ENCODE assay signal across 19 cellular contexts in the genomic region with DNA sequence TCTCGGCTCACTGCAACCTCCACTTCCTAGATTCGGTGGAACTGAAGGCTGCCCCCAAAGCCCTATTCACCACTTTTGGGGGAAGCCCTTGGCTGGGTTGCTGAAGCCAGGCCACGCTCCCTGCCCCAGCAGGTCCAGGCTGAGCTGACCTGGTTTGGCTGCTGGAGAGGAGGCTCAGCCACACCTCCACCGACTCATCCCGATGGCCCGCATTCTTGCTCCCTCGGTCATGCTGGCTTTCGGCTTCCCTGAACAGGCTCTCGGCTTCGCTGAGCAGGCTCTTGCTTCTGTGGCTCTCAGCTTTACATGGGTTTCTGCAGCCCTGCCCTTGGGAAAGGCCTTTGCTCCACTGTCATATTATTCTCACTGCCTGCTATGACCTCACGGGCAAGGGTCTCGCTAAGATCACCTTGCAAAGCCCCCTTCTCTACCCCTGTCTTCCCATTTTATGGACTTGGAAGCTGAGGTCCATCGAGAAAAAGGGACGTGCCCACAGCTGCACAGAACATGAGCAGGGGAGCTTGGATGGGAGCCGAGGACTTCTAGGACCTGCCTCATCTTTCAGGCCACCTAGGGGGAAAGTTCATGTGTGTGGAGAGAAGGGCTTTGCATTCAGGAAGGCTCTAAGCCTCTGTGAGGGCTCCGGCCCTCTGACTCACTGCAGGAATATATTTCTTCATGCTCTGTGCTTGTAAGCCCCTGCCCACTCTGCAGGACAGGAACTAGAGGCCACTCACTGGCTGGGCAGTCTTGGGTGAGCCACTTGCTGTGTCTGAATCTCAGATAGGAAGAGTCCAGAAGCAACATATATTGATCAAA. TPM values are rescaled to one million over a fixed set of nuclear protein-coding genes. Genes with fewer than 3 reads are reported as not detected.
DNase-seq lines count a peak whose midpoint lies in the region; ATAC-seq, FAIRE-seq and TF ChIP-seq lines count a peak whose summit lies in the region.
"Had no signal": no experiment of that assay in that cellular context is flagged by ENCODE, and none has a peak within 500 bp of the region (broad histone marks: within the 10 kb centered on the region; RNA-seq: fewer than 3 reads in every experiment).

No MANE protein-coding gene starts in this region.

- H3K4me3 ChIP-seq in HepG2 (replicated peaks in 1 of 3; ENCODE audit: insufficient read depth in 1 of 3, low read depth in 2 of 3, low read length in 3 of 3) (0 out of 6 replicates have a peak overlapping the region, but pooled peaks of 1 of the 3 experiments have one; percentile 2), right lobe of liver (no peak overlapping the region), RWPE2 (ENCODE audit: severe bottlenecking) (no peak overlapping the region), body of pancreas (no peak overlapping the region)
- H3K4me3 ChIP-seq: Peyer's patch, sigmoid colon had no signal

- peak overlapping the region; percentile 30 for H3K4me2 ChIP-seq in HepG2 (ENCODE audit: low read depth, low read length)

- H4K20me1 ChIP-seq in HepG2 (ENCODE audit: insufficient read depth, low read length): no peaks in the 10 kb centered on the region

- CTCF ChIA-PET in HepG2 (lab: Yijun Ruan, JAX; ENCODE audit: low intra/inter-chr PET ratio, low total read pairs): no interaction called here

- TF ChIP-seq CTCF in HepG2 (CRISPR knock-in tag; IDR thresholded peaks at IDR 0.05) (no peak), right lobe of liver (IDR thresholded peaks at IDR 0.05) (no peak), RWPE2 (IDR thresholded peaks at IDR 0.05; ENCODE audit: poor library complexity, severe bottlenecking) (no peak), body of pancreas (IDR thresholded peaks at IDR 0.05) (no peak)

- in situ Hi-C loops in HepG2 (cut with HindIII; ENCODE audit: extremely low pct_ligation_motif_present, low pct_unique_long_range_greater_than_20kb): no loop called here

- H3K9me3 ChIP-seq in HepG2 (ENCODE audit: low read length): no peaks in the 10 kb centered on the region
- H3K9me3 ChIP-seq in right lobe of liver: no peaks in the 10 kb centered on the region
- no peaks in the 10 kb centered on the region for H3K9me3 ChIP-seq in RWPE2 (ENCODE audit: severe bottlenecking)
- H3K9me3 ChIP-seq in body of pancreas: no peaks in the 10 kb centered on the region
- H3K9me3 ChIP-seq: Peyer's patch, sigmoid colon had no signal

- WGBS in HepG2 (ENCODE audit: low lambda C conversion rate): 32% methylated on average over 16 of the region's 16 CpGs
- 51% methylated on average over 8 of the region's 16 CpGs for WGBS in right lobe of liver (ENCODE audit: insufficient coverage, low coverage, low lambda C conversion rate, missing lambda C conversion rate)
- WGBS in body of pancreas, 2 donors: 53 to 61% methylated on average over 15 to 16 of the region's 16 CpGs

- no peak overlapping the region for H3K27ac ChIP-seq in HepG2 (ENCODE audit: extremely low read length, insufficient read depth, low read length)
- no peak overlapping the region for H3K27ac ChIP-seq in right lobe of liver
- peak overlapping the region; percentile 45 for H3K27ac ChIP-seq in RWPE2 (ENCODE audit: poor library complexity, severe bottlenecking)
- no peak overlapping the region for H3K27ac ChIP-seq in body of pancreas
- H3K27ac ChIP-seq: 22Rv1, Peyer's patch, sigmoid colon had no signal

- H3K79me2 ChIP-seq in HepG2 (ENCODE audit: insufficient read depth, low read length): no peaks in the 10 kb centered on the region

- H3K4me1 ChIP-seq in HepG2 (ENCODE audit: insufficient read depth, low read length): peaks cover 10% of the 10 kb centered on the region
- H3K4me1 ChIP-seq in right lobe of liver: no peaks in the 10 kb centered on the region
- H3K4me1 ChIP-seq in RWPE2 (ENCODE audit: insufficient read depth, poor library complexity, severe bottlenecking): peaks cover 14% of the 10 kb centered on the region
- no peaks in the 10 kb centered on the region for H3K4me1 ChIP-seq in body of pancreas
- H3K4me1 ChIP-seq: Peyer's patch, sigmoid colon had no signal

- POLR2A ChIA-PET in HepG2 (lab: Yijun Ruan, JAX): interaction anchor here (0.7 to 0.8 kb wide), 2 partner anchors 12 to 18 kb away, joined by 3 read pairs; no protein-coding TSS in a partner anchor

- peak; percentile 33 for DNase-seq in HepG2 (ENCODE audit: low spot score)
- DNase-seq in right lobe of liver: no peak
- peak; percentile 99 for DNase-seq in RWPE2 (ENCODE audit: low spot score)
- peak; percentile 93 for DNase-seq in glomerular visceral epithelial cell (ENCODE audit: extremely low spot score)
- DNase-seq in NCI-H82 (lab: John Stamatoyannopoulos, UW): no peak
- no peak for DNase-seq in body of pancreas
- DNase-seq in cerebellar nuclear complex (lab: John Stamatoyannopoulos, UW): no peak
- DNase-seq: activated naive CD4-positive, alpha-beta T cell treated with anti-CD3 and anti-CD28 coated beads for 36 hours; central memory CD4-positive, alpha-beta T cell; DMS53; left cardiac atrium; MM.1S; NCI-H2171 treated with DMSO at 0.1 percent for 48 hours; Peyer's patch; sigmoid colon had no signal

- no peak for TF ChIP-seq RAD21 in HepG2 (CRISPR knock-in tag; IDR thresholded peaks at IDR 0.05)

- no peak overlapping the region for H2AFZ ChIP-seq in HepG2 (ENCODE audit: low read length)

- no peak overlapping the region for H3K9ac ChIP-seq in HepG2 (ENCODE audit: insufficient read depth, low read depth, low read length)

- ATAC-seq in HepG2: peak; percentile 73
- ATAC-seq in right lobe of liver: no peak
- peak; percentile 99 for ATAC-seq in RWPE2 (ENCODE audit: low read depth)
- ATAC-seq in body of pancreas: no peak
- no peak for ATAC-seq in GM18519 (IDR thresholded peaks at IDR 0.05; ENCODE audit: low FRiP score, unreplicated experiment)
- ATAC-seq: left cardiac atrium had no signal

- TF ChIP-seq EP300 in HepG2 (IDR thresholded peaks at IDR 0.05; ENCODE audit: low read depth in 2 of 2, low read length in 2 of 2): no peak
- no peak for TF ChIP-seq EP300 in HepG2 (CRISPR knock-in tag; IDR thresholded peaks at IDR 0.05; ENCODE audit: borderline replicate concordance)

- H3K36me3 ChIP-seq in HepG2 (replicated peaks in 1 of 2; ENCODE audit: control insufficient read depth in 1 of 2, insufficient read depth in 2 of 2, low read length in 2 of 2) (no peaks in the 10 kb centered on the region), right lobe of liver (no peaks in the 10 kb centered on the region), RWPE2 (ENCODE audit: low read depth) (no peaks in the 10 kb centered on the region), body of pancreas (replicated peaks in 1 of 2; ENCODE audit: insufficient read depth in 1 of 2, low read depth in 2 of 2) (no peaks in the 10 kb centered on the region)
- H3K36me3 ChIP-seq: Peyer's patch, sigmoid colon had no signal

- no peak for FAIRE-seq in HepG2 (lab: Jason Lieb, UNC)

- H3K27me3 ChIP-seq in HepG2 (ENCODE audit: control insufficient read depth in 1 of 2, insufficient read depth in 2 of 2, low read length in 2 of 2) (peaks cover 2 to 47% of the 10 kb centered on the region in 2 experiments), right lobe of liver (no peaks in the 10 kb centered on the region), RWPE2 (ENCODE audit: insufficient read depth, poor library complexity, severe bottlenecking) (no peaks in the 10 kb centered on the region), body of pancreas (no peaks in the 10 kb centered on the region)
- H3K27me3 ChIP-seq: Peyer's patch had no signal

- intact Hi-C loops in HepG2 (cut with micrococcal nuclease; ENCODE audit: unreplicated experiment): no loop called here
- intact Hi-C loops in right lobe of liver (cut with DNase I): no loop called here
- intact Hi-C loops in body of pancreas (cut with DNase I): no loop called here

- BruUV-seq in HepG2 (replicated peaks; lab: Mats Ljungman, UMichigan): no TSS peak

- TF ChIP-seq POLR2A in HepG2 (IDR thresholded peaks at IDR 0.05; ENCODE audit: insufficient read depth in 1 of 2, low read depth in 2 of 2, low read length in 2 of 2) (no peak), right lobe of liver (IDR thresholded peaks at IDR 0.05) (no peak), body of pancreas (IDR thresholded peaks at IDR 0.05) (no peak)

RNA-seq across cellular contexts. Expression of a gene that starts 15.6 kb away (rescaled TPM):
- total RNA-seq in HepG2 (2016; rRNA removed; fragmentation: Illumina TruSeq; extraction: Trizol) (0.44 and 0.75 TPM in 2 replicates), right lobe of liver (under 1 TPM in 1 of 6 experiments, not detected in 5; 0.12 TPM), body of pancreas (not detected)
- total RNA-seq in HepG2 (2016; cell fraction: cytosol; rRNA removed; fragmentation: Illumina TruSeq; extraction: Trizol; ENCODE audit: low read depth): 0.09 and 0.30 TPM in 2 replicates
- total RNA-seq in HepG2 (2016; cell fraction: insoluble cytoplasmic fraction; rRNA removed; fragmentation: Illumina TruSeq; extraction: Trizol): 0.34 and 0.84 TPM in 2 replicates
- total RNA-seq in HepG2 (2016; cell fraction: membrane; rRNA removed; fragmentation: Illumina TruSeq; extraction: Trizol): 0.10 and 0.43 TPM in 2 replicates
- 0.31 and 0.90 TPM in 2 replicates for total RNA-seq in HepG2 (2016; cell fraction: nucleus; rRNA removed; fragmentation: Illumina TruSeq; extraction: Trizol)
- 2.1 and 2.7 TPM in 2 replicates for polyA plus RNA-seq in HepG2 (2011; rRNA removed)
- 0.72 and 0.86 TPM in 2 replicates for polyA plus RNA-seq in HepG2 (2011; cell fraction: cytosol; rRNA removed)
- polyA plus RNA-seq in HepG2 (2011; cell fraction: nucleus; rRNA removed): 15.4 and 16.6 TPM in 2 replicates
- polyA plus RNA-seq in HepG2 (2012): 0.47 and 0.86 TPM in 2 replicates
- 0.06 and 0.20 TPM in 2 replicates for polyA plus RNA-seq in HepG2 (2016; cell fraction: cytosol; fragmentation: Illumina TruSeq; extraction: Trizol; ENCODE audit: low read depth)
- polyA plus RNA-seq in HepG2 (2016; cell fraction: insoluble cytoplasmic fraction; fragmentation: Illumina TruSeq; extraction: Trizol; ENCODE audit: low read depth): 0.21 and 0.39 TPM in 2 replicates
- 0.19 and 0.26 TPM in 2 replicates for polyA plus RNA-seq in HepG2 (2016; cell fraction: membrane; fragmentation: Illumina TruSeq; extraction: Trizol; ENCODE audit: low read depth)
- polyA plus RNA-seq in HepG2 (2016; cell fraction: nucleus; fragmentation: Illumina TruSeq; extraction: Trizol; ENCODE audit: insufficient read depth, low read depth): 1.5 and 2.2 TPM in 2 replicates
- 1.7 TPM in 1 of 2 replicates, not detected in the other for polyA minus RNA-seq in HepG2 (2011; rRNA and poly(A)+ RNA removed; ENCODE audit: low replicate concordance)
- polyA minus RNA-seq in HepG2 (2011; cell fraction: cytosol; rRNA and poly(A)+ RNA removed): 0.20 TPM in 1 of 2 replicates, not detected in the other
- polyA minus RNA-seq in HepG2 (2011; cell fraction: nucleus; rRNA and poly(A)+ RNA removed): 2.7 and 2.9 TPM in 2 replicates
- total RNA-seq: activated CD8-positive, alpha-beta memory T cell treated with anti-CD3 and anti-CD28 coated beads for 36 hours; activated naive CD4-positive, alpha-beta T cell treated with anti-CD3 and anti-CD28 coated beads for 36 hours; left cardiac atrium; neural crest cell; Peyer's patch; sigmoid colon had no signal
- polyA plus RNA-seq: sigmoid colon had no signal

RNA-seq across cellular contexts. Expression of a gene that starts 36.2 kb away (rescaled TPM):
- total RNA-seq in HepG2 (2016; rRNA removed; fragmentation: Illumina TruSeq; extraction: Trizol) (0.15 and 0.28 TPM in 2 replicates), right lobe of liver (not detected), body of pancreas (not detected)
- not detected in 2 replicates for total RNA-seq in HepG2 (2016; cell fraction: cytosol; rRNA removed; fragmentation: Illumina TruSeq; extraction: Trizol; ENCODE audit: low read depth)
- not detected in 2 replicates for total RNA-seq in HepG2 (2016; cell fraction: insoluble cytoplasmic fraction; rRNA removed; fragmentation: Illumina TruSeq; extraction: Trizol)
- total RNA-seq in HepG2 (2016; cell fraction: membrane; rRNA removed; fragmentation: Illumina TruSeq; extraction: Trizol): not detected in 2 replicates
- total RNA-seq in HepG2 (2016; cell fraction: nucleus; rRNA removed; fragmentation: Illumina TruSeq; extraction: Trizol): not detected in 2 replicates
- polyA plus RNA-seq in HepG2 (2011; rRNA removed): 0.10 TPM in 1 of 2 replicates, not detected in the other
- polyA plus RNA-seq in HepG2 (2011; cell fraction: cytosol; rRNA removed): not detected in 2 replicates
- not detected in 2 replicates for polyA plus RNA-seq in HepG2 (2011; cell fraction: nucleus; rRNA removed)
- polyA plus RNA-seq in HepG2 (2012): not detected in 2 replicates
- polyA plus RNA-seq in HepG2 (2016; cell fraction: cytosol; fragmentation: Illumina TruSeq; extraction: Trizol; ENCODE audit: low read depth): not detected in 2 replicates
- not detected in 2 replicates for polyA plus RNA-seq in HepG2 (2016; cell fraction: insoluble cytoplasmic fraction; fragmentation: Illumina TruSeq; extraction: Trizol; ENCODE audit: low read depth)
- not detected in 2 replicates for polyA plus RNA-seq in HepG2 (2016; cell fraction: membrane; fragmentation: Illumina TruSeq; extraction: Trizol; ENCODE audit: low read depth)
- not detected in 2 replicates for polyA plus RNA-seq in HepG2 (2016; cell fraction: nucleus; fragmentation: Illumina TruSeq; extraction: Trizol; ENCODE audit: insufficient read depth, low read depth)
- polyA minus RNA-seq in HepG2 (2011; rRNA and poly(A)+ RNA removed; ENCODE audit: low replicate concordance): not detected in 2 replicates
- polyA minus RNA-seq in HepG2 (2011; cell fraction: cytosol; rRNA and poly(A)+ RNA removed): not detected in 2 replicates
- polyA minus RNA-seq in HepG2 (2011; cell fraction: nucleus; rRNA and poly(A)+ RNA removed): not detected in 2 replicates
- total RNA-seq: activated CD8-positive, alpha-beta memory T cell treated with anti-CD3 and anti-CD28 coated beads for 36 hours; activated naive CD4-positive, alpha-beta T cell treated with anti-CD3 and anti-CD28 coated beads for 36 hours; left cardiac atrium; neural crest cell; Peyer's patch; sigmoid colon had no signal
- polyA plus RNA-seq: sigmoid colon had no signal

Comparison
In these comparisons a context has a peak if more than half of its experiments do, and no peak if none do; other contexts are left out.
1. ATAC-seq: peak in HepG2 (single experiment) and RWPE2 (single experiment); none in right lobe of liver (0 of 4), body of pancreas (single experiment) and GM18519 (single experiment).
2. DNase-seq: peak in HepG2 (single experiment), RWPE2 (single experiment) and glomerular visceral epithelial cell (single experiment); none in right lobe of liver (0 of 3), NCI-H82 (single experiment), body of pancreas (0 of 4) and cerebellar nuclear complex (0 of 2).